In the genomic region with DNA sequence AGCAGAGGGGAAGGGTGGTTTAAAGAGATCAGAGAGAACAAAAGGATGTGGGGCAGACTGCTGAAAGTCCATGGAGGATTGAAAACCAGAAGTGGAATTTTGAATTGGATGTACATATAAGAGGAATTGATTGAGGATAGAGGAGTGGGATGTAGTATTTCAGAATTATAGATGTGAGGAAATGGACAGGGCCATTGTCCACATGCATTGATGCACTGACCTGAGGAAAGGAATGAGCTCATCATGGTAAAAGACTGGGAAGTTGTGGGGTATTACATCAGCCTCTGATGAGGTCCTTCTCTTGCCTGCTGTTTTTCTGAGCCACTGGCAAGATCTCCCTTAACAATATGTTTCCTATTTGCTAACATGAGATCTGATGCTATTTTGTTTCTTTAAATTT, we compare ENCODE assay signal across 30 cellular contexts.
DNase-seq lines count a peak whose midpoint lies in the region; ATAC-seq, FAIRE-seq and TF ChIP-seq lines count a peak whose summit lies in the region.
"Had no signal": no experiment of that assay in that cellular context is flagged by ENCODE, and none has a peak within 500 bp of the region (broad histone marks: within the 10 kb centered on the region; RNA-seq: fewer than 3 reads in every experiment).

No MANE protein-coding gene starts in this region.

- no TSS peak for BruUV-seq in endothelial cell of umbilical vein (replicated peaks; lab: Mats Ljungman, UMichigan)

- no peaks in the 10 kb centered on the region for H3K9me1 ChIP-seq in endothelial cell of umbilical vein (replicated peaks; ENCODE audit: control insufficient read depth, extremely low read depth, insufficient read depth, low read length)

- no peak overlapping the region for H3K18ac ChIP-seq in neuronal stem cell (ENCODE audit: low read length)

- peak overlapping the region; percentile 7 for H2AFZ ChIP-seq in endothelial cell of umbilical vein (ENCODE audit: low read depth, low read length)
- H2AFZ ChIP-seq in neuronal stem cell (ENCODE audit: low read length), result peak overlapping the region; percentile 10

- POLR2A ChIA-PET in endothelial cell of umbilical vein (lab: Charles Lee), result no interaction called here

- DNase-seq in DMS53 (lab: John Stamatoyannopoulos, UW) (peak; percentile 22), DMS53 treated with DMSO at 0.1 percent for 48 hours (lab: John Stamatoyannopoulos, UW; ENCODE audit: unreplicated experiment) (no peak), OCI-M1 (lab: John Stamatoyannopoulos, UW) (peak; percentile 65), endothelial cell of umbilical vein (ENCODE audit: low read depth, low spot score) (no peak), neuronal stem cell (ENCODE audit: low spot score) (no peak), NCI-H510A treated with DMSO at 0.1 percent for 48 hours (lab: John Stamatoyannopoulos, UW) (no peak)
- DNase-seq: activated CD4-positive, alpha-beta T cell treated with anti-CD3 and anti-CD28 coated beads for 48 hours; activated naive CD4-positive, alpha-beta T cell treated with anti-CD3 and anti-CD28 coated beads, Interleukin-2, amount 10 ng/mL, durations not matched to agents 7 days and 5 days; activated T-cell treated with anti-CD3 and anti-CD28 coated beads, Interleukin-2, amount 50 U/mL, for 72 hours; AML-193; amygdala; CD8-positive, alpha-beta memory T cell; central memory CD4-positive, alpha-beta T cell; dorsolateral prefrontal cortex; gastrocnemius medialis; GOT3; kidney; lower lobe of right lung; MG63; NCI-H1436; NCI-H748 treated with DMSO at 0.1 percent for 48 hours; Right ventricle myocardium superior; stimulated activated naive CD4-positive, alpha-beta T cell treated with Interleukin-2 at 50 U/mL for 16 hours had no signal

- H2BK12ac ChIP-seq in neuronal stem cell (ENCODE audit: low read length), result no peak overlapping the region

- CTCF ChIA-PET in endothelial cell of umbilical vein (lab: Charles Lee), result interaction anchor here (0.6 to 1.9 kb wide), 3 partner anchors 11 to 74 kb away, joined by 4 to 12 read pairs (median 4); no protein-coding TSS in a partner anchor

- ATAC-seq in HG02642 (IDR thresholded peaks at IDR 0.05; ENCODE audit: poor library complexity, unreplicated experiment) (no peak), HG02884 (IDR thresholded peaks at IDR 0.05; ENCODE audit: unreplicated experiment) (no peak)
- ATAC-seq: activated T-cell treated with anti-CD3 and anti-CD28 coated beads, Interleukin-2, amount 50 U/mL, for 72 hours; gastrocnemius medialis had no signal

- no peak overlapping the region for H3K9ac ChIP-seq in endothelial cell of umbilical vein (replicated peaks; ENCODE audit: extremely low read depth, insufficient read depth, low read length)
- no peak overlapping the region for H3K9ac ChIP-seq in neuronal stem cell (ENCODE audit: low read depth, low read length, poor library complexity)

- H3K4me2 ChIP-seq in endothelial cell of umbilical vein (ENCODE audit: insufficient read depth, low read length), result no peak overlapping the region
- no peak overlapping the region for H3K4me2 ChIP-seq in neuronal stem cell (ENCODE audit: insufficient read depth, low read length, poor library complexity, severe bottlenecking)

- no peak overlapping the region for H3K14ac ChIP-seq in neuronal stem cell (ENCODE audit: low read length)

- no peak for FAIRE-seq in endothelial cell of umbilical vein (lab: Jason Lieb, UNC)
- FAIRE-seq: GM12891, kidney, TTC549 had no signal

- H3K79me2 ChIP-seq in endothelial cell of umbilical vein (ENCODE audit: control insufficient read depth, insufficient read depth, low read length), result no peaks in the 10 kb centered on the region

- H3K79me1 ChIP-seq in neuronal stem cell (ENCODE audit: low read depth, low read length), result no peaks in the 10 kb centered on the region

- no peak overlapping the region for H2BK15ac ChIP-seq in neuronal stem cell (ENCODE audit: low read length)

- H3K23ac ChIP-seq in neuronal stem cell (ENCODE audit: low read depth, low read length, poor library complexity), result no peak overlapping the region

- intact Hi-C loops in endothelial cell of umbilical vein (cut with micrococcal nuclease), result no loop called here

- no peak overlapping the region for H4K8ac ChIP-seq in neuronal stem cell (ENCODE audit: low read depth, low read length)

- H2BK120ac ChIP-seq in neuronal stem cell (ENCODE audit: low read depth, low read length), result no peak overlapping the region

- no peak overlapping the region for H3K4ac ChIP-seq in neuronal stem cell (ENCODE audit: low read length)

- no peak for TF ChIP-seq CTCF in endothelial cell of umbilical vein (IDR thresholded peaks at IDR 0.05; ENCODE audit: extremely low read depth in 1 of 2, insufficient read depth in 1 of 2, low read depth in 1 of 2, low read length in 2 of 2)

- no peak for TF ChIP-seq POLR2A in endothelial cell of umbilical vein (IDR thresholded peaks at IDR 0.05; ENCODE audit: low read depth, low read length)

- H4K91ac ChIP-seq in neuronal stem cell (ENCODE audit: low read depth, low read length, poor library complexity), result no peak overlapping the region

- H3K9me3 ChIP-seq in endothelial cell of umbilical vein (replicated peaks; ENCODE audit: control insufficient read depth, insufficient read depth, low read length) (no peaks in the 10 kb centered on the region), neuronal stem cell (replicated peaks in 1 of 2; ENCODE audit: control insufficient read depth in 2 of 2, insufficient read depth in 1 of 2, low read depth in 1 of 2, low read length in 2 of 2) (no peaks in the 10 kb centered on the region)
- H3K9me3 ChIP-seq: gastrocnemius medialis, lower lobe of right lung, MG63, thoracic aorta had no signal

- H3K4me3 ChIP-seq in endothelial cell of umbilical vein (replicated peaks in 1 of 3; ENCODE audit: insufficient read depth in 1 of 3, low read depth in 1 of 3, low read length in 3 of 3) (no peak overlapping the region), neuronal stem cell (ENCODE audit: low read length in 2 of 2) (no peak overlapping the region)
- H3K4me3 ChIP-seq: dorsolateral prefrontal cortex, gastrocnemius medialis, lower lobe of right lung, MG63, skin epidermis, thoracic aorta had no signal

- H3K27me3 ChIP-seq in endothelial cell of umbilical vein (ENCODE audit: control insufficient read depth in 2 of 2, insufficient read depth in 2 of 2, low read length in 2 of 2) (no peaks in the 10 kb centered on the region), neuronal stem cell (ENCODE audit: control insufficient read depth in 3 of 3, insufficient read depth in 3 of 3, low read depth in 1 of 3, low read length in 3 of 3) (no peaks in the 10 kb centered on the region)
- H3K27me3 ChIP-seq: dorsolateral prefrontal cortex, gastrocnemius medialis, MG63 had no signal

- H4K20me1 ChIP-seq in endothelial cell of umbilical vein (replicated peaks; ENCODE audit: control insufficient read depth, extremely low read depth, insufficient read depth, low read length), result no peaks in the 10 kb centered on the region

- H2BK5ac ChIP-seq in neuronal stem cell (ENCODE audit: low read length), result no peak overlapping the region

- no peak overlapping the region for H2AK5ac ChIP-seq in neuronal stem cell (ENCODE audit: low read depth, low read length)

- dilution Hi-C loops in endothelial cell of umbilical vein (cut with MboI; ENCODE audit: extremely low pct_ligation_motif_present, low sequenced_read_pairs), result no loop called here

- H3K4me1 ChIP-seq in endothelial cell of umbilical vein (ENCODE audit: control insufficient read depth, extremely low read depth, insufficient read depth, low read length) (no peaks in the 10 kb centered on the region), neuronal stem cell (ENCODE audit: control insufficient read depth in 2 of 2, insufficient read depth in 1 of 2, low read depth in 1 of 2, low read length in 2 of 2) (no peaks in the 10 kb centered on the region)
- H3K4me1 ChIP-seq: gastrocnemius medialis, lower lobe of right lung had no signal

- H3K27ac ChIP-seq in endothelial cell of umbilical vein (ENCODE audit: insufficient read depth, low read depth, low read length) (no peak overlapping the region), neuronal stem cell (replicated peaks; ENCODE audit: low read length) (no peak overlapping the region)
- H3K27ac ChIP-seq: 22Rv1, dorsolateral prefrontal cortex, gastrocnemius medialis, lower lobe of right lung, skin epidermis, thoracic aorta had no signal

- H3K36me3 ChIP-seq in endothelial cell of umbilical vein (ENCODE audit: control insufficient read depth in 2 of 2, extremely low read depth in 1 of 2, insufficient read depth in 2 of 2, low read length in 2 of 2) (no peaks in the 10 kb centered on the region), neuronal stem cell (replicated peaks in 1 of 2; ENCODE audit: control insufficient read depth in 2 of 2, insufficient read depth in 2 of 2, low read length in 2 of 2) (no peaks in the 10 kb centered on the region)
- H3K36me3 ChIP-seq: gastrocnemius medialis, lower lobe of right lung, MG63, thoracic aorta had no signal

TF ChIP-seq in endothelial cell of umbilical vein, 7 proteins besides CTCF, POLR2A, EP300 and RAD21:
- no peak for TF ChIP-seq GATA2 (IDR thresholded peaks at IDR 0.05; ENCODE audit: insufficient read depth, insufficient read length, low read depth, low read length)
- TF ChIP-seq POLR2AphosphoS5 (IDR thresholded peaks at IDR 0.05; ENCODE audit: insufficient read depth, low read depth, low read length), result no peak
- no peak for TF ChIP-seq EZH2 (IDR thresholded peaks at IDR 0.05; ENCODE audit: borderline replicate concordance, low read depth, low read length, severe bottlenecking)
- no peak for TF ChIP-seq MAX (IDR thresholded peaks at IDR 0.05; ENCODE audit: insufficient read depth, insufficient read length)
- no peak for TF ChIP-seq JUN (IDR thresholded peaks at IDR 0.05; ENCODE audit: borderline replicate concordance, insufficient read depth, insufficient read length, low read depth)

Comparison
In these comparisons a context has a peak if more than half of its experiments do, and no peak if none do; other contexts are left out.
1. DNase-seq: peak in DMS53 (single experiment) and OCI-M1 (single experiment); none in DMS53 treated with DMSO at 0.1 percent for 48 hours (single experiment), endothelial cell of umbilical vein (single experiment), neuronal stem cell (single experiment) and NCI-H510A treated with DMSO at 0.1 percent for 48 hours (single experiment).